20 cellular contexts compared by ENCODE assay signal in the genomic region with DNA sequence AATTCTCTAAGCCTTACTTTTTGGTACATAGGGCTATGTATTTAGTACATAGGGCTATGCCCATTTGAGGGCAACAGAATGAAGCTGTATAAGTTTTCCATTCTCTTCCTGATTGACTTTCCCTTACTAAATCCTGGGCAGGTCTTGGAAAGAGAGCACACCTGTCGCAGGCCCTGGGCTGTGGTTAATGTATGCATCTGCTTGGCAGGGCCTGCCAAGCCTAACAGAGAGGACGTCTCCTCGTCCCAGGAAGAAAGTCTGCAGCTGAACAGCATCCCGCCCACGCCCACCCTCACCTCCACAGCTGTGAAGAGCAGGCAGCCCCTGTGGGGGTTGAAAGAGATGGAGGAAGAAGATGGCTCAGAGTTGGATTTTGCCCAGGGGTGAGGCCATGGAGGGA. TPM values are rescaled to one million over a fixed set of nuclear protein-coding genes. Genes with fewer than 3 reads are reported as not detected.
DNase-seq lines count a peak whose midpoint lies in the region; FAIRE-seq and TF ChIP-seq lines count a peak whose summit lies in the region.
"Had no signal": no experiment of that assay in that cellular context is flagged by ENCODE, and none has a peak within 500 bp of the region (broad histone marks: within the 10 kb centered on the region; RNA-seq: fewer than 3 reads in every experiment).

No MANE protein-coding gene starts in this region.

- peaks cover 64% of the 10 kb centered on the region for H3K4me1 Mint-ChIP-seq in activated naive CD8-positive, alpha-beta T cell treated with anti-CD3 and anti-CD28 coated beads for 36 hours

- no peak overlapping the region for H3K4me3 Mint-ChIP-seq in activated naive CD8-positive, alpha-beta T cell treated with anti-CD3 and anti-CD28 coated beads for 36 hours

- H3K9ac ChIP-seq in parathyroid adenoma = no peak overlapping the region

- H3K27ac ChIP-seq in parathyroid adenoma = peak overlapping the region; percentile 9
- H3K27ac ChIP-seq: coronary artery, epithelial cell of prostate, left ventricle myocardium inferior, uterus had no signal

- H3K36me3 Mint-ChIP-seq in activated naive CD8-positive, alpha-beta T cell treated with anti-CD3 and anti-CD28 coated beads for 36 hours = peaks cover 7% of the 10 kb centered on the region

- H3K27ac Mint-ChIP-seq in activated naive CD8-positive, alpha-beta T cell treated with anti-CD3 and anti-CD28 coated beads for 36 hours = peak overlapping the region; percentile 56

- TF ChIP-seq CTCF in GM12864 (IDR thresholded peaks at IDR 0.05; ENCODE audit: low read depth, low read length, missing control alignments) (no peak), parathyroid adenoma (IDR thresholded peaks at IDR 0.05) (no peak)

- no peaks in the 10 kb centered on the region for H3K9me3 Mint-ChIP-seq in activated naive CD8-positive, alpha-beta T cell treated with anti-CD3 and anti-CD28 coated beads for 36 hours

- H3K4me3 ChIP-seq in GM12864 (ENCODE audit: low read depth, low read length) (peak overlapping the region; percentile 37), parathyroid adenoma (ENCODE audit: low read depth, low read length) (no peak overlapping the region)
- H3K4me3 ChIP-seq: coronary artery, HAP-1, left ventricle myocardium inferior, uterus had no signal

- no peak for FAIRE-seq in RCC 7860 (lab: Jason Lieb, UNC)
- FAIRE-seq: frontal cortex had no signal

- no peaks in the 10 kb centered on the region for H3K36me3 ChIP-seq in parathyroid adenoma (ENCODE audit: control insufficient read depth, insufficient read depth, low read length)
- H3K36me3 ChIP-seq: HAP-1, left ventricle myocardium inferior, uterus had no signal

- H3K4me1 ChIP-seq in parathyroid adenoma = peaks cover 14% of the 10 kb centered on the region
- H3K4me1 ChIP-seq: HAP-1, uterus had no signal

- H3K4me2 ChIP-seq in parathyroid adenoma (ENCODE audit: low read length) = no peak overlapping the region

- H3K79me2 ChIP-seq in parathyroid adenoma = no peaks in the 10 kb centered on the region

- no peaks in the 10 kb centered on the region for H3K27me3 Mint-ChIP-seq in activated naive CD8-positive, alpha-beta T cell treated with anti-CD3 and anti-CD28 coated beads for 36 hours

- peak; percentile 32 for DNase-seq in activated CD8-positive, alpha-beta memory T cell treated with anti-CD3 and anti-CD28 coated beads, Interleukin-2, amount 50 U/mL, for 4 hours
- no peak for DNase-seq in activated CD8-positive, alpha-beta memory T cell treated with anti-CD3 and anti-CD28 coated beads for 24 hours
- no peak for DNase-seq in GM12864 (ENCODE audit: low read depth)
- no peak for DNase-seq in activated naive CD8-positive, alpha-beta T cell treated with anti-CD3 and anti-CD28 coated beads for 36 hours
- no peak for DNase-seq in T1000 (lab: John Stamatoyannopoulos, UW)
- DNase-seq in ecto neural progenitor cell (ENCODE audit: low spot score) = no peak
- DNase-seq in RCC 7860 (ENCODE audit: low spot score) = no peak
- DNase-seq: ACHN; activated effector memory CD4-positive, alpha-beta T cell treated with anti-CD3 and anti-CD28 coated beads, Interleukin-2, amount 50 U/mL, for 16 hours; left ventricle myocardium inferior; NCI-H1694; NCI-H345; uterus had no signal

- H3K9me3 ChIP-seq in parathyroid adenoma (ENCODE audit: control insufficient read depth, low read length) = no peaks in the 10 kb centered on the region
- H3K9me3 ChIP-seq: HAP-1, left ventricle myocardium inferior, uterus had no signal

- no peak overlapping the region for H2AFZ ChIP-seq in parathyroid adenoma

- no peaks in the 10 kb centered on the region for H3K27me3 ChIP-seq in parathyroid adenoma (ENCODE audit: control insufficient read depth, insufficient read depth, low read length)
- H3K27me3 ChIP-seq: uterus had no signal

RNA-seq across cellular contexts. Expression of a gene that starts 8.9 kb away (rescaled TPM):
- total RNA-seq in activated naive CD8-positive, alpha-beta T cell treated with anti-CD3 and anti-CD28 coated beads for 36 hours = 10 to 100 TPM; 33.4 to 34.5 TPM
- total RNA-seq: frontal cortex, HT1080, left ventricle myocardium inferior, M059J had no signal

RNA-seq across cellular contexts. Expression of a gene that starts 33.1 kb away (rescaled TPM):
- 10 to 100 TPM; 21.1 to 21.4 TPM for total RNA-seq in activated naive CD8-positive, alpha-beta T cell treated with anti-CD3 and anti-CD28 coated beads for 36 hours

RNA-seq across cellular contexts. Expression of a gene that starts 33.6 kb away (rescaled TPM):
- 1 to 10 TPM; 3.6 to 3.9 TPM for total RNA-seq in activated naive CD8-positive, alpha-beta T cell treated with anti-CD3 and anti-CD28 coated beads for 36 hours

RNA-seq across cellular contexts. Expression of a gene that starts 42.4 kb away (rescaled TPM):
- 1 to 10 TPM; 2.9 to 3.6 TPM for total RNA-seq in activated naive CD8-positive, alpha-beta T cell treated with anti-CD3 and anti-CD28 coated beads for 36 hours

RNA-seq across cellular contexts. Expression of a gene that starts 52.3 kb away (rescaled TPM):
- 10 to 100 TPM; 17.0 to 20.0 TPM for total RNA-seq in activated naive CD8-positive, alpha-beta T cell treated with anti-CD3 and anti-CD28 coated beads for 36 hours
